ENCODE assay signal across 16 cellular contexts in genomic region chr19:43502419-43502976, GRCh38. TPM values are rescaled to one million over a fixed set of nuclear protein-coding genes. Genes with fewer than 3 reads are reported as not detected.
A peak's percentile ranks its signal among the peaks of the same experiment; 100 is the strongest.
DNase-seq lines count a peak whose midpoint lies in the region; ATAC-seq and TF ChIP-seq lines count a peak whose summit lies in the region.
"Had no signal": no experiment of that assay in that cellular context is flagged by ENCODE, and none has a peak within 500 bp of the region (broad histone marks: within the 10 kb centered on the region; RNA-seq: fewer than 3 reads in every experiment).

No MANE protein-coding gene starts in this region.

- H3K4me2 ChIP-seq in SK-N-SH (peak overlapping the region; percentile 97), KMS-11 (peak overlapping the region; percentile 81; the same call in 1 of the 2 replicates)

- no peaks in the 10 kb centered on the region for H4K20me1 ChIP-seq in SK-N-SH (ENCODE audit: insufficient read depth)
- no peaks in the 10 kb centered on the region for H4K20me1 ChIP-seq in KMS-11 (ENCODE audit: insufficient read depth)

- H3K27me3 ChIP-seq in SK-N-SH (ENCODE audit: insufficient read depth) (no peaks in the 10 kb centered on the region), KMS-11 (ENCODE audit: insufficient read depth, low read depth) (no peaks in the 10 kb centered on the region)

- POLR2A ChIA-PET in SK-N-SH (lab: Yijun Ruan, JAX), result interaction anchor here (0.6 kb wide), 1 partner anchor 62 kb away, joined by 4 read pairs; no protein-coding TSS in a partner anchor

- 97% methylated on average over 23 of the region's 23 CpGs for WGBS in SK-N-SH (ENCODE audit: low lambda C conversion rate)

- TF ChIP-seq RAD21 in SK-N-SH (IDR thresholded peaks at IDR 0.05; ENCODE audit: low read length), result no peak

- no peak for ATAC-seq in SK-N-SH treated with all-trans-retinoic acid at 6 μM for 48 hours
- no peak for ATAC-seq in effector memory CD8-positive, alpha-beta T cell (replicated peaks)
- no peak for ATAC-seq in left colon

- peaks cover 10% of the 10 kb centered on the region for H3F3A ChIP-seq in SK-N-SH (replicated peaks; ENCODE audit: insufficient read depth)

- peaks cover 10% of the 10 kb centered on the region for H3K36me3 Mint-ChIP-seq in effector memory CD8-positive, alpha-beta T cell (ENCODE audit: insufficient read depth)
- peaks cover 24% of the 10 kb centered on the region for H3K36me3 Mint-ChIP-seq in nephron progenitor cell (ENCODE audit: low read depth)

- H3K27ac Mint-ChIP-seq in effector memory CD8-positive, alpha-beta T cell, result peak overlapping the region in 1 of 2 donors; percentile 97
- H3K27ac Mint-ChIP-seq in nephron progenitor cell, result no peak overlapping the region

- H3K9ac ChIP-seq in SK-N-SH (no peak overlapping the region), KMS-11 (no peak overlapping the region)

- H3K4me3 Mint-ChIP-seq in effector memory CD8-positive, alpha-beta T cell, result peak overlapping the region; percentile 96 to 97
- H3K4me3 Mint-ChIP-seq in nephron progenitor cell, result peak overlapping the region; percentile 92

- H2AFZ ChIP-seq in SK-N-SH (ENCODE audit: low read depth), result no peak overlapping the region
- no peak overlapping the region for H2AFZ ChIP-seq in KMS-11 (ENCODE audit: low read depth)

- CTCF ChIA-PET in SK-N-SH (lab: Yijun Ruan, JAX), result no interaction called here

- DNase-seq in SK-N-SH (no peak), nephron progenitor cell (no peak), COLO668 (lab: John Stamatoyannopoulos, UW; ENCODE audit: unreplicated experiment) (no peak), C1 segment of cervical spinal cord (lab: John Stamatoyannopoulos, UW) (no peak), left colon (no peak)
- DNase-seq in effector memory CD8-positive, alpha-beta T cell, result no peak
- DNase-seq: central memory CD4-positive, alpha-beta T cell; DMS53; Karpas-422; left ventricle myocardium inferior; stimulated activated CD4-positive, alpha-beta T cell treated with anti-CD3 and anti-CD28 coated beads, Interleukin-4, amount 100 ng/mL, for 4 hours; substantia nigra had no signal

- H3K36me3 ChIP-seq in SK-N-SH (replicated peaks in 1 of 2; ENCODE audit: control insufficient read depth in 1 of 2, insufficient read depth in 2 of 2, low read length in 1 of 2), result no peaks in the 10 kb centered on the region
- no peaks in the 10 kb centered on the region for H3K36me3 ChIP-seq in KMS-11 (ENCODE audit: insufficient read depth)

- no peak for TF ChIP-seq CTCF in SK-N-SH (IDR thresholded peaks at IDR 0.05)
- no peak for TF ChIP-seq CTCF in KMS-11 (conservative IDR thresholded peaks at IDR 0.05; ENCODE audit: low read depth, low read length)
- no peak for TF ChIP-seq CTCF in nephron progenitor cell (IDR thresholded peaks at IDR 0.05)

- TF ChIP-seq EP300 in SK-N-SH (IDR thresholded peaks at IDR 0.05; ENCODE audit: borderline replicate concordance in 1 of 2, low read depth in 1 of 2, low read length in 1 of 2), result no peak

- H3K27ac ChIP-seq in SK-N-SH (ENCODE audit: low read depth in 2 of 2, low read length in 1 of 2), result no peak overlapping the region
- no peak overlapping the region for H3K27ac ChIP-seq in KMS-11
- H3K27ac ChIP-seq: 22Rv1 had no signal

- peaks cover 18 to 27% of the 10 kb centered on the region in 2 donors for H3K4me1 Mint-ChIP-seq in effector memory CD8-positive, alpha-beta T cell (ENCODE audit: low read depth in 2 of 2)
- peaks cover 53% of the 10 kb centered on the region for H3K4me1 Mint-ChIP-seq in nephron progenitor cell

- H3K79me2 ChIP-seq in SK-N-SH (ENCODE audit: insufficient read depth), result no peaks in the 10 kb centered on the region
- H3K79me2 ChIP-seq in KMS-11 (ENCODE audit: insufficient read depth, low read depth), result no peaks in the 10 kb centered on the region

- H3K27me3 Mint-ChIP-seq in effector memory CD8-positive, alpha-beta T cell, result no peaks in the 10 kb centered on the region
- peaks cover 50% of the 10 kb centered on the region for H3K27me3 Mint-ChIP-seq in nephron progenitor cell (ENCODE audit: low read depth, poor library complexity)

- no peaks in the 10 kb centered on the region for H3K9me3 Mint-ChIP-seq in effector memory CD8-positive, alpha-beta T cell
- no peaks in the 10 kb centered on the region for H3K9me3 Mint-ChIP-seq in nephron progenitor cell

- peak overlapping the region in 1 of 2 experiments; percentile 98; a peak in 1 of 4 replicates for H3K4me3 ChIP-seq in SK-N-SH (ENCODE audit: low read depth in 2 of 2, low read length in 1 of 2)
- H3K4me3 ChIP-seq in KMS-11 (IDR thresholded peaks at IDR 0.05; ENCODE audit: insufficient read depth, low read depth, low read length), result no peak overlapping the region

- no peaks in the 10 kb centered on the region for H3K9me2 ChIP-seq in SK-N-SH

- H3K4me1 ChIP-seq in SK-N-SH (ENCODE audit: control insufficient read depth in 1 of 2, insufficient read depth in 2 of 2, low read depth in 1 of 2, low read length in 1 of 2) (peaks cover 3 to 4% of the 10 kb centered on the region in 2 experiments; a peak in 1 of 4 replicates), KMS-11 (ENCODE audit: low read depth, poor library complexity, severe bottlenecking) (peaks cover 11% of the 10 kb centered on the region)

- H3K9me3 ChIP-seq in SK-N-SH, result no peaks in the 10 kb centered on the region
- H3K9me3 ChIP-seq: left ventricle myocardium inferior, prostate gland had no signal

- intact Hi-C loops in left colon (cut with DNase I, micrococcal nuclease), result no loop called here

TF ChIP-seq in SK-N-SH, 30 proteins besides CTCF, POLR2A, EP300 and RAD21:
- TF ChIP-seq NRF1 (IDR thresholded peaks at IDR 0.05; ENCODE audit: low read depth, low read length) (no peak), SIN3A (IDR thresholded peaks at IDR 0.05; ENCODE audit: borderline replicate concordance, low read depth, low read length) (no peak), TAF1 (IDR thresholded peaks at IDR 0.05; ENCODE audit: borderline replicate concordance, low read depth, low read length) (no peak), RFX5 (IDR thresholded peaks at IDR 0.05; ENCODE audit: low read length) (no peak)

TF ChIP-seq in SK-N-SH treated with all-trans-retinoic acid at 6 μM for 48 hours, 23 proteins besides CTCF, POLR2A, EP300 and RAD21:
- no peak for TF ChIP-seq ZC3H10 (CRISPR knock-in tag; IDR thresholded peaks at IDR 0.05)
- TF ChIP-seq CSRNP3 (CRISPR knock-in tag; IDR thresholded peaks at IDR 0.05), result no peak
- TF ChIP-seq TOX (CRISPR knock-in tag; IDR thresholded peaks at IDR 0.05; ENCODE audit: borderline replicate concordance), result no peak
- no peak for TF ChIP-seq PATZ1 (CRISPR knock-in tag; IDR thresholded peaks at IDR 0.05; ENCODE audit: borderline replicate concordance)
- TF ChIP-seq ZFP30 (CRISPR knock-in tag; IDR thresholded peaks at IDR 0.05), result no peak
- no peak for TF ChIP-seq OSR1 (CRISPR knock-in tag; IDR thresholded peaks at IDR 0.05)
- no peak for TF ChIP-seq CSDC2 (CRISPR knock-in tag; IDR thresholded peaks at IDR 0.05)
- TF ChIP-seq TCF4 (CRISPR knock-in tag; IDR thresholded peaks at IDR 0.05; ENCODE audit: borderline replicate concordance), result no peak
- no peak for TF ChIP-seq ZFP3 (CRISPR knock-in tag; IDR thresholded peaks at IDR 0.05)
- no peak for TF ChIP-seq ARNTL (CRISPR knock-in tag; IDR thresholded peaks at IDR 0.05; ENCODE audit: borderline replicate concordance, low read depth)

RNA-seq across cellular contexts. Expression of gene PHLDB3, which starts 2.0 kb away (rescaled TPM):
- 10.9 and 15.6 TPM in 2 replicates for polyA plus RNA-seq in SK-N-SH (2012; rRNA removed)
- polyA plus RNA-seq in SK-N-SH (2012; cell fraction: cytosol; rRNA removed), result 8.9 and 10.8 TPM in 2 replicates
- polyA plus RNA-seq in SK-N-SH (2012; cell fraction: nucleus; rRNA removed), result 28.8 and 35.0 TPM in 2 replicates
- total RNA-seq in left colon, result 10 to 100 TPM in 1 of 2 donors, 1 to 10 TPM in 1; 9.7 to 11.6 TPM

RNA-seq across cellular contexts. Expression of gene ETHE1, which starts 24.5 kb away (rescaled TPM):
- polyA plus RNA-seq in SK-N-SH (2012; rRNA removed), result 74.9 and 86.2 TPM in 2 replicates
- polyA plus RNA-seq in SK-N-SH (2012; cell fraction: cytosol; rRNA removed), result 44.9 and 58.7 TPM in 2 replicates
- 41.3 and 44.5 TPM in 2 replicates for polyA plus RNA-seq in SK-N-SH (2012; cell fraction: nucleus; rRNA removed)
- total RNA-seq in left colon, result 100 to 1,000 TPM; 480 to 631 TPM

RNA-seq across cellular contexts. Expression of gene ZNF575, which starts 30.5 kb away (rescaled TPM):
- polyA plus RNA-seq in SK-N-SH (2012; rRNA removed), result 0.31 and 1.0 TPM in 2 replicates
- polyA plus RNA-seq in SK-N-SH (2012; cell fraction: cytosol; rRNA removed), result 0.46 and 0.85 TPM in 2 replicates
- 1.9 and 3.7 TPM in 2 replicates for polyA plus RNA-seq in SK-N-SH (2012; cell fraction: nucleus; rRNA removed)
- total RNA-seq in left colon, result 1 to 10 TPM; 6.5 to 7.7 TPM

RNA-seq across cellular contexts. Expression of gene LYPD3, which starts 37.1 kb away (rescaled TPM):
- polyA plus RNA-seq in SK-N-SH (2012; rRNA removed), result 3.4 and 4.2 TPM in 2 replicates
- polyA plus RNA-seq in SK-N-SH (2012; cell fraction: cytosol; rRNA removed), result 2.3 and 2.8 TPM in 2 replicates
- polyA plus RNA-seq in SK-N-SH (2012; cell fraction: nucleus; rRNA removed), result 5.4 and 7.0 TPM in 2 replicates
- total RNA-seq in left colon, result under 1 TPM; 0.21 to 0.56 TPM
